Comparison of ENCODE assay signal across 15 cellular contexts in genomic region chr6:138486249-138487121, GRCh38. TPM values are rescaled to one million over a fixed set of nuclear protein-coding genes. Genes with fewer than 3 reads are reported as not detected.
DNase-seq lines count a peak whose midpoint lies in the region; ATAC-seq, FAIRE-seq and TF ChIP-seq lines count a peak whose summit lies in the region.
"Had no signal": no experiment of that assay in that cellular context is flagged by ENCODE, and none has a peak within 500 bp of the region (broad histone marks: within the 10 kb centered on the region; RNA-seq: fewer than 3 reads in every experiment).

No MANE protein-coding gene starts in this region.

- FAIRE-seq in GM12878 (lab: Jason Lieb, UNC), result no peak
- FAIRE-seq in keratinocyte (lab: Jason Lieb, UNC), result no peak
- FAIRE-seq in D721Med (lab: Jason Lieb, UNC), result no peak
- FAIRE-seq: K562 had no signal

- in situ Hi-C loops in GM12878 (cut with MboI), result no loop called here

- H3K27ac Mint-ChIP-seq in stimulated activated naive CD8-positive, alpha-beta T cell treated with anti-CD3 and anti-CD28 coated beads, Interleukin-15, amount 100 ng/mL, for 72 hours, result peak overlapping the region in 1 of 2 donors; percentile 80
- H3K27ac Mint-ChIP-seq: activated naive CD4-positive, alpha-beta T cell treated with anti-CD3 and anti-CD28 coated beads, Interleukin-2, amount 10 ng/mL, durations not matched to agents 7 days and 5 days had no signal

- H3K4me3 ChIP-seq in GM12878 (no peak overlapping the region), keratinocyte (ENCODE audit: control insufficient read depth in 2 of 3, extremely low read depth in 1 of 3, insufficient read depth in 2 of 3, low read depth in 1 of 3, low read length in 3 of 3) (no peak overlapping the region), psoas muscle (no peak overlapping the region)
- H3K4me3 ChIP-seq: K562, upper lobe of right lung had no signal

- H4K20me1 ChIP-seq in GM12878 (ENCODE audit: control insufficient read depth, insufficient read depth), result no peaks in the 10 kb centered on the region
- no peaks in the 10 kb centered on the region for H4K20me1 ChIP-seq in keratinocyte (ENCODE audit: control insufficient read depth, extremely low read depth, insufficient read depth, low read length)

- H3K9me3 ChIP-seq in GM12878 (replicated peaks; ENCODE audit: control insufficient read depth, insufficient read depth, low read length) (no peaks in the 10 kb centered on the region), keratinocyte (ENCODE audit: control insufficient read depth, low read depth, low read length) (no peaks in the 10 kb centered on the region), psoas muscle (no peaks in the 10 kb centered on the region)
- H3K9me3 ChIP-seq: upper lobe of right lung had no signal

- H3K27ac ChIP-seq in GM12878 (ENCODE audit: control insufficient read depth, insufficient read depth), result no peak overlapping the region
- H3K27ac ChIP-seq in keratinocyte (ENCODE audit: control insufficient read depth, insufficient read depth, low read length), result peak overlapping the region; percentile 54
- no peak overlapping the region for H3K27ac ChIP-seq in psoas muscle
- H3K27ac ChIP-seq: epithelial cell of prostate, parathyroid adenoma, upper lobe of right lung had no signal

- H3K4me2 ChIP-seq in GM12878 (ENCODE audit: control insufficient read depth, insufficient read depth) (no peak overlapping the region), keratinocyte (ENCODE audit: control insufficient read depth, extremely low read depth, insufficient read depth, low read depth, low read length) (peak overlapping the region; percentile 35)

- peak; percentile 31 for ATAC-seq in stimulated activated naive CD8-positive, alpha-beta T cell treated with anti-CD3 and anti-CD28 coated beads, Interleukin-15, amount 100 ng/mL, for 72 hours
- ATAC-seq in stimulated activated naive CD8-positive, alpha-beta T cell treated with anti-CD3 and anti-CD28 coated beads, Interleukin-15, Interleukin-2, amounts not matched to agents 100 U/mL and 50 U/mL, for 24 hours, result no peak
- ATAC-seq in GM12878 (peak; percentile 47), GM18861 (IDR thresholded peaks at IDR 0.05; ENCODE audit: unreplicated experiment) (no peak), psoas muscle (no peak)
- ATAC-seq: K562, upper lobe of right lung had no signal

- no peak for TF ChIP-seq CTCF in GM12878 (IDR thresholded peaks at IDR 0.05 in 2 of 3, conservative IDR thresholded peaks at IDR 0.05 in 1 of 3; ENCODE audit: control insufficient read depth in 2 of 3, extremely low read depth in 1 of 3, insufficient read depth in 1 of 3, low read depth in 3 of 3, low read length in 3 of 3)
- no peak for TF ChIP-seq CTCF in keratinocyte (optimal IDR thresholded peaks at IDR 0.05 in 1 of 3, IDR thresholded peaks at IDR 0.05 in 1 of 3, conservative IDR thresholded peaks at IDR 0.05 in 1 of 3; ENCODE audit: extremely low read depth in 1 of 3, insufficient read depth in 2 of 3, low read length in 3 of 3)
- TF ChIP-seq CTCF in D721Med (IDR thresholded peaks at IDR 0.05; ENCODE audit: insufficient read depth, missing control alignments), result no peak
- no peak for TF ChIP-seq CTCF in psoas muscle (IDR thresholded peaks at IDR 0.05)

- peak overlapping the region in 1 of 2 donors; percentile 3 for H3K4me3 Mint-ChIP-seq in stimulated activated naive CD8-positive, alpha-beta T cell treated with anti-CD3 and anti-CD28 coated beads, Interleukin-15, amount 100 ng/mL, for 72 hours
- H3K4me3 Mint-ChIP-seq: activated naive CD4-positive, alpha-beta T cell treated with anti-CD3 and anti-CD28 coated beads, Interleukin-2, amount 10 ng/mL, durations not matched to agents 7 days and 5 days had no signal

- no peak overlapping the region for H2AFZ ChIP-seq in GM12878 (ENCODE audit: control insufficient read depth, low read depth, low read length)
- H2AFZ ChIP-seq in keratinocyte (ENCODE audit: control insufficient read depth, low read length), result no peak overlapping the region
- H2AFZ ChIP-seq: parathyroid adenoma had no signal

- H3K27me3 ChIP-seq in GM12878 (replicated peaks in 1 of 2; ENCODE audit: control insufficient read depth in 2 of 2, insufficient read depth in 2 of 2, low read length in 1 of 2), result no peaks in the 10 kb centered on the region; a peak in 1 of 4 replicates
- H3K27me3 ChIP-seq in keratinocyte (ENCODE audit: control insufficient read depth, extremely low read depth, insufficient read depth, low read length), result no peaks in the 10 kb centered on the region
- peaks cover 0 to 2% (median 0%) of the 10 kb centered on the region in 3 donors for H3K27me3 ChIP-seq in psoas muscle (ENCODE audit: insufficient read depth in 3 of 3, low read length in 2 of 3)
- H3K27me3 ChIP-seq: upper lobe of right lung had no signal

- H3K79me2 ChIP-seq in GM12878 (ENCODE audit: control insufficient read depth, insufficient read depth, low read length) (no peaks in the 10 kb centered on the region), keratinocyte (ENCODE audit: control insufficient read depth, insufficient read depth, low read length) (peaks cover 44% of the 10 kb centered on the region)
- H3K79me2 ChIP-seq: parathyroid adenoma had no signal

- intact Hi-C loops in GM12878 (cut with micrococcal nuclease; ENCODE audit: unreplicated experiment) (no loop called here), psoas muscle (cut with DNase I) (no loop called here)

- DNase-seq in stimulated activated naive CD8-positive, alpha-beta T cell treated with anti-CD3 and anti-CD28 coated beads, Interleukin-15, amount 100 ng/mL, for 72 hours, result peak in 1 of 2 donors; percentile 14
- DNase-seq in stimulated activated naive CD8-positive, alpha-beta T cell treated with anti-CD3 and anti-CD28 coated beads, Interleukin-15, Interleukin-2, amounts not matched to agents 100 U/mL and 50 U/mL, for 24 hours, result no peak
- DNase-seq in GM12878 (ENCODE audit: low read depth, low spot score), result no peak
- DNase-seq in keratinocyte (ENCODE audit: low read depth, low spot score), result no peak
- DNase-seq in activated T-cell treated with anti-CD3 and anti-CD28 coated beads for 4 hours, result no peak
- DNase-seq in D721Med (ENCODE audit: insufficient read length, low spot score), result no peak
- no peak for DNase-seq in psoas muscle
- DNase-seq: activated naive CD4-positive, alpha-beta T cell treated with anti-CD3 and anti-CD28 coated beads, Interleukin-2, amount 10 ng/mL, durations not matched to agents 7 days and 5 days; NCI-H1930; stimulated activated CD8-positive, alpha-beta memory T cell treated with anti-CD3 and anti-CD28 coated beads, Interleukin-4, amount 100 ng/mL, for 48 hours; upper lobe of right lung had no signal

- H3K9me1 ChIP-seq in keratinocyte (ENCODE audit: control insufficient read depth, extremely low read depth, insufficient read depth, low read length), result no peaks in the 10 kb centered on the region

- SMC1A ChIA-PET in GM12878 (lab: Charles Lee; ENCODE audit: uncharacterized antibody, unreplicated experiment), result interaction anchor here (0.9 to 2.5 kb wide), 9 partner anchors 9 to 38 kb away, joined by 3 to 27 read pairs (median 5); partner anchors contain the start of gene NHSL1

- BruUV-seq in GM12878 (replicated peaks; lab: Mats Ljungman, UMichigan), result no TSS peak

- TF ChIP-seq POLR2A in GM12878 (IDR thresholded peaks at IDR 0.05; ENCODE audit: low read depth, low read length), result no peak

- H3K36me3 ChIP-seq in GM12878 (ENCODE audit: control insufficient read depth in 2 of 2, insufficient read depth in 2 of 2, low read length in 1 of 2), result no peaks in the 10 kb centered on the region; a peak in 1 of 4 replicates
- peaks cover 2 to 7% of the 10 kb centered on the region in 2 experiments for H3K36me3 ChIP-seq in keratinocyte (ENCODE audit: control insufficient read depth in 2 of 2, extremely low read depth in 1 of 2, insufficient read depth in 2 of 2, low read length in 2 of 2)
- no peaks in the 10 kb centered on the region for H3K36me3 ChIP-seq in psoas muscle (ENCODE audit: insufficient read depth in 1 of 2, low read depth in 1 of 2)
- H3K36me3 ChIP-seq: upper lobe of right lung had no signal

- RAD21 ChIA-PET in GM12878 (lab: Charles Lee; ENCODE audit: unreplicated experiment), result interaction anchor here (0.6 to 2.6 kb wide), 13 partner anchors 8 to 373 kb away, joined by 3 to 14 read pairs (median 4); partner anchors contain the start of gene NHSL1

- dilution Hi-C loops in keratinocyte (cut with MboI; ENCODE audit: extremely low pct_ligation_motif_present, low sequenced_read_pairs), result no loop called here

- peaks cover 0 to 5% of the 10 kb centered on the region in 2 donors for H3K9me3 Mint-ChIP-seq in stimulated activated naive CD8-positive, alpha-beta T cell treated with anti-CD3 and anti-CD28 coated beads, Interleukin-15, amount 100 ng/mL, for 72 hours
- H3K9me3 Mint-ChIP-seq: activated naive CD4-positive, alpha-beta T cell treated with anti-CD3 and anti-CD28 coated beads, Interleukin-2, amount 10 ng/mL, durations not matched to agents 7 days and 5 days had no signal

- 52% methylated on average over 5 of the region's 5 CpGs for WGBS in GM12878 (ENCODE audit: insufficient coverage, insufficient replicate concordance, low lambda C conversion rate, missing lambda C conversion rate)
- WGBS in psoas muscle, 3 donors, result 81 to 90% (median 83%) methylated on average over 5 of the region's 5 CpGs

- H3K4me1 ChIP-seq in GM12878 (ENCODE audit: control insufficient read depth, insufficient read depth, low read length) (no peaks in the 10 kb centered on the region), keratinocyte (ENCODE audit: control insufficient read depth, extremely low read depth, insufficient read depth, low read length) (peaks cover 35% of the 10 kb centered on the region), psoas muscle (no peaks in the 10 kb centered on the region)
- H3K4me1 ChIP-seq: parathyroid adenoma, upper lobe of right lung had no signal

- no peaks in the 10 kb centered on the region for H3K27me3 Mint-ChIP-seq in stimulated activated naive CD8-positive, alpha-beta T cell treated with anti-CD3 and anti-CD28 coated beads, Interleukin-15, amount 100 ng/mL, for 72 hours

- no peak for TF ChIP-seq RAD21 in GM12878 (IDR thresholded peaks at IDR 0.05; ENCODE audit: insufficient read depth, low read depth, low read length)

- H3K9ac ChIP-seq in GM12878 (ENCODE audit: control insufficient read depth, insufficient read depth, low read length), result no peak overlapping the region
- H3K9ac ChIP-seq in keratinocyte (ENCODE audit: control insufficient read depth, extremely low read depth, insufficient read depth, low read length), result no peak overlapping the region
- H3K9ac ChIP-seq: parathyroid adenoma had no signal

- H3K4me1 Mint-ChIP-seq in stimulated activated naive CD8-positive, alpha-beta T cell treated with anti-CD3 and anti-CD28 coated beads, Interleukin-15, amount 100 ng/mL, for 72 hours, result peaks cover 17% of the 10 kb centered on the region
- H3K4me1 Mint-ChIP-seq: activated naive CD4-positive, alpha-beta T cell treated with anti-CD3 and anti-CD28 coated beads, Interleukin-2, amount 10 ng/mL, durations not matched to agents 7 days and 5 days had no signal

- POLR2A ChIA-PET in GM12878 (lab: Charles Lee), result interaction anchor here (1.0 to 2.9 kb wide), 5 partner anchors 8 to 36 kb away, joined by 4 to 28 read pairs (median 5); partner anchors contain the start of gene NHSL1

- 0 out of 4 replicates have a peak, but pooled peaks of 1 of the 2 experiments have one; percentile 14 for TF ChIP-seq EP300 in GM12878 (IDR thresholded peaks at IDR 0.05; ENCODE audit: borderline replicate concordance in 1 of 2, control insufficient read depth in 1 of 2, low read depth in 2 of 2, low read length in 2 of 2)

- CTCF ChIA-PET in GM12878 (lab: Yijun Ruan, JAX), result interaction anchor here (0.8 to 2.9 kb wide), 9 partner anchors 9 to 482 kb away, joined by 3 to 19 read pairs (median 4); partner anchors contain the start of gene NHSL1

RNA-seq across cellular contexts. Expression of gene NHSL1, which starts 12.8 kb away (rescaled TPM):
- 39.6 and 44.5 TPM in 2 replicates for total RNA-seq in GM12878 (2013; cell fraction: nucleolus; rRNA removed)
- total RNA-seq in GM12878 (2014; rRNA removed) (0.56 and 2.0 TPM in 2 replicates), GM12878 (2014; rRNA removed; fragmentation: Illumina TruSeq; extraction: Trizol) (0.64 and 0.67 TPM in 2 replicates), GM12878 (2021) (1.2 and 2.7 TPM in 2 replicates), psoas muscle (1 to 10 TPM; 1.2 to 2.3 (median 1.6) TPM)
- polyA plus RNA-seq in GM12878 (2011; ENCODE audit: low read depth), result 0.04 TPM
- polyA plus RNA-seq in GM12878 (2011; rRNA removed) (10.3 and 14.1 TPM in 2 replicates), GM12878 (2014; fragmentation: Illumina TruSeq; extraction: Trizol) (0.35 and 1.1 TPM in 2 replicates), GM12878 (2014; fragmentation: Nextera tagmentation; extraction: Ambion mirVana) (under 1 TPM; 0.26 to 0.66 TPM), GM12878 (2014; rRNA removed) (0.67 and 0.72 TPM in 2 replicates), GM12878 (2016; fragmentation: Nextera tagmentation; extraction: Ambion mirVana) (1 to 10 TPM; 1.6 TPM), keratinocyte (8.5 to 28.1 TPM (median 11.8 TPM) in 3 replicates), psoas muscle (under 1 TPM; 0.08 to 0.34 (median 0.17) TPM)
- polyA plus RNA-seq in GM12878 (2011; cell fraction: cytosol; rRNA removed), result 7.1 and 10.2 TPM in 2 replicates
- polyA plus RNA-seq in GM12878 (2011; cell fraction: nucleus; rRNA removed), result 28.6 and 29.1 TPM in 2 replicates
- 0.10 and 0.11 TPM in 2 replicates for polyA plus RNA-seq in GM12878 (2012)
- 49.2 and 80.0 TPM in 2 replicates for polyA minus RNA-seq in GM12878 (2011; rRNA and poly(A)+ RNA removed)
- 22.2 and 29.9 TPM in 2 replicates for polyA minus RNA-seq in GM12878 (2011; cell fraction: cytosol; rRNA and poly(A)+ RNA removed)
- polyA minus RNA-seq in GM12878 (2011; cell fraction: nucleus; rRNA and poly(A)+ RNA removed), result 38.2 and 59.5 TPM in 2 replicates
- polyA plus RNA-seq in keratinocyte (2011; ENCODE audit: low read depth), result 7.0 TPM
- polyA plus RNA-seq in keratinocyte (2011; cell fraction: cytosol; rRNA removed), result 10.9 and 11.5 TPM in 2 replicates
- polyA plus RNA-seq in keratinocyte (2011; cell fraction: nucleus; rRNA removed), result 41.8 and 45.0 TPM in 2 replicates
- polyA plus RNA-seq in keratinocyte (2012; ENCODE audit: low replicate concordance), result 14.3 and 18.7 TPM in 2 replicates
- polyA minus RNA-seq in keratinocyte, result 46.0 to 90.2 TPM (median 66.3 TPM) in 3 replicates
- polyA minus RNA-seq in keratinocyte (2011; cell fraction: cytosol; rRNA and poly(A)+ RNA removed), result 22.4 TPM
- 45.9 and 95.6 TPM in 2 replicates for polyA minus RNA-seq in keratinocyte (2011; cell fraction: nucleus; rRNA and poly(A)+ RNA removed)

Comparison
In these comparisons a context has a peak if more than half of its experiments do, and no peak if none do; other contexts are left out.
1. ATAC-seq: peak in stimulated activated naive CD8-positive, alpha-beta T cell treated with anti-CD3 and anti-CD28 coated beads, Interleukin-15, amount 100 ng/mL, for 72 hours (single experiment) and GM12878 (single experiment); none in stimulated activated naive CD8-positive, alpha-beta T cell treated with anti-CD3 and anti-CD28 coated beads, Interleukin-15, Interleukin-2, amounts not matched to agents 100 U/mL and 50 U/mL, for 24 hours (single experiment), GM18861 (single experiment) and psoas muscle (0 of 4).